In genomic region chr3:179715582-179715981, GRCh38 we compare ENCODE assay signal across 14 cellular contexts.
"Had no signal": no experiment of that assay in that cellular context is flagged by ENCODE, and none has a peak within 500 bp of the region (broad histone marks: within the 10 kb centered on the region; RNA-seq: fewer than 3 reads in every experiment).

No MANE protein-coding gene starts in this region.

- H3K4me1 ChIP-seq: testis had no signal

- H3K27ac ChIP-seq: coronary artery, testis had no signal

- DNase-seq: activated CD4-positive, alpha-beta memory T cell treated with anti-CD3 and anti-CD28 coated beads for 36 hours; activated naive CD8-positive, alpha-beta T cell treated with anti-CD3 and anti-CD28 coated beads, Interleukin-2, amount 10 ng/mL, durations not matched to agents 7 days and 5 days; activated T-cell treated with anti-CD3 and anti-CD28 coated beads, Interleukin-2, amount 50 U/mL, for 48 hours; anterior cingulate cortex; effector CD4-positive, alpha-beta T cell; glutamatergic neuron; mammary epithelial cell; occipital lobe; stimulated activated CD4-positive, alpha-beta T cell treated with anti-CD3 and anti-CD28 coated beads, Interleukin-4, amount 100 ng/mL, for 24 hours; T-cell; T1000; testis had no signal

- H3K27me3 ChIP-seq: testis had no signal

- ATAC-seq: natural killer cell treated with Interleukin-12 subunit alpha and Interleukin-12 subunit beta and Interleukin-15 and Interleukin-18, amount 100 ng/mL, for 72 hours; T-cell had no signal

- H3K4me3 ChIP-seq: coronary artery, testis had no signal

- H3K9me3 ChIP-seq: testis had no signal
